21 cellular contexts compared by ENCODE assay signal in genomic region chr3:29537889-29538609, GRCh38.
A peak's percentile ranks its signal among the peaks of the same experiment; 100 is the strongest.
DNase-seq lines count a peak whose midpoint lies in the region; FAIRE-seq and TF ChIP-seq lines count a peak whose summit lies in the region.
"Had no signal": no experiment of that assay in that cellular context is flagged by ENCODE, and none has a peak within 500 bp of the region (broad histone marks: within the 10 kb centered on the region; RNA-seq: fewer than 3 reads in every experiment).

No MANE protein-coding gene starts in this region.

- H4K91ac ChIP-seq in trophoblast cell (ENCODE audit: low read depth, low read length) = no peak overlapping the region

- no peak overlapping the region for H3K23ac ChIP-seq in trophoblast cell (ENCODE audit: low read length)

- POLR2A ChIA-PET in SK-N-SH (lab: Yijun Ruan, JAX) = no interaction called here

- no peak overlapping the region for H4K8ac ChIP-seq in trophoblast cell (ENCODE audit: low read depth, low read length)

- CTCF ChIA-PET in SK-N-SH (lab: Yijun Ruan, JAX) = interaction anchor here (2.5 kb wide), 1 partner anchor 11 kb away, joined by 7 read pairs; no protein-coding TSS in a partner anchor

- TF ChIP-seq EP300 in SK-N-SH (IDR thresholded peaks at IDR 0.05; ENCODE audit: borderline replicate concordance in 1 of 2, low read depth in 1 of 2, low read length in 1 of 2) = no peak
- no peak for TF ChIP-seq EP300 in sigmoid colon (IDR thresholded peaks at IDR 0.05)

- H4K20me1 ChIP-seq in SK-N-SH (ENCODE audit: insufficient read depth) = no peaks in the 10 kb centered on the region

- TF ChIP-seq CTCF in SK-N-SH (IDR thresholded peaks at IDR 0.05) (no peak), fibroblast of mammary gland (conservative IDR thresholded peaks at IDR 0.05; ENCODE audit: control insufficient read depth, insufficient read depth, low read depth, low read length) (no peak), sigmoid colon (IDR thresholded peaks at IDR 0.05) (no peak), ascending aorta (IDR thresholded peaks at IDR 0.05) (no peak)

- no peak overlapping the region for H3K14ac ChIP-seq in trophoblast cell (ENCODE audit: low read length)

- peaks cover 1% of the 10 kb centered on the region for H3F3A ChIP-seq in SK-N-SH (replicated peaks; ENCODE audit: insufficient read depth)

- H2AFZ ChIP-seq in SK-N-SH (ENCODE audit: low read depth) (no peak overlapping the region), trophoblast cell (ENCODE audit: insufficient read depth, low read length, poor library complexity) (no peak overlapping the region)

- no peak for TF ChIP-seq RAD21 in SK-N-SH (IDR thresholded peaks at IDR 0.05; ENCODE audit: low read length)

- no peak overlapping the region for H2BK5ac ChIP-seq in trophoblast cell (ENCODE audit: low read depth, low read length, poor library complexity)

- intact Hi-C loops in sigmoid colon (cut with DNase I) = no loop called here
- intact Hi-C loops in ascending aorta (cut with DNase I) = no loop called here

- peaks cover 9 to 11% of the 10 kb centered on the region in 2 experiments; a peak in 3 of 4 replicates for H3K4me1 ChIP-seq in SK-N-SH (ENCODE audit: control insufficient read depth in 1 of 2, insufficient read depth in 2 of 2, low read depth in 1 of 2, low read length in 1 of 2)
- H3K4me1 ChIP-seq in sigmoid colon = peaks cover 0 to 12% (median 8%) of the 10 kb centered on the region in 4 donors
- H3K4me1 ChIP-seq in trophoblast cell (ENCODE audit: control insufficient read depth in 1 of 2, insufficient read depth in 2 of 2, low read length in 2 of 2) = peaks cover 0 to 3% of the 10 kb centered on the region in 2 experiments
- peaks cover 0 to 19% of the 10 kb centered on the region in 2 donors for H3K4me1 ChIP-seq in ascending aorta

- FAIRE-seq in G401.6 (lab: Jason Lieb, UNC) = peak; percentile 13
- FAIRE-seq: astrocyte, frontal cortex, GM12878 had no signal

- H3K27me3 ChIP-seq in SK-N-SH (ENCODE audit: insufficient read depth) (no peaks in the 10 kb centered on the region), sigmoid colon (no peaks in the 10 kb centered on the region), trophoblast cell (ENCODE audit: insufficient read depth, low read length) (no peaks in the 10 kb centered on the region), ascending aorta (no peaks in the 10 kb centered on the region)
- H3K27me3 ChIP-seq: transverse colon had no signal

- H2BK12ac ChIP-seq in trophoblast cell (ENCODE audit: low read length) = no peak overlapping the region

- no peak for TF ChIP-seq POLR2A in sigmoid colon (IDR thresholded peaks at IDR 0.05)

- H3K4me3 ChIP-seq in SK-N-SH (ENCODE audit: low read depth in 2 of 2, low read length in 1 of 2) = no peak overlapping the region
- H3K4me3 ChIP-seq in fibroblast of mammary gland (ENCODE audit: control insufficient read depth, low read depth, low read length) = no peak overlapping the region
- H3K4me3 ChIP-seq in sigmoid colon = no peak overlapping the region
- H3K4me3 ChIP-seq in trophoblast cell (ENCODE audit: low read depth, low read length) = no peak overlapping the region
- no peak overlapping the region for H3K4me3 ChIP-seq in ascending aorta
- H3K4me3 ChIP-seq: dorsolateral prefrontal cortex, GM12878, transverse colon had no signal

- H3K79me2 ChIP-seq in SK-N-SH (ENCODE audit: insufficient read depth) = peaks cover 33% of the 10 kb centered on the region; the same call in 1 of the 2 replicates
- H3K79me2 ChIP-seq in trophoblast cell (ENCODE audit: control insufficient read depth, insufficient read depth, low read length, poor library complexity) = no peaks in the 10 kb centered on the region

- H3K18ac ChIP-seq in trophoblast cell (ENCODE audit: low read length) = no peak overlapping the region

- H2AK5ac ChIP-seq in trophoblast cell (ENCODE audit: low read length) = no peak overlapping the region

- H3K9ac ChIP-seq in SK-N-SH (no peak overlapping the region), trophoblast cell (ENCODE audit: low read length) (no peak overlapping the region)
- H3K9ac ChIP-seq: KMS-11 had no signal

- no peaks in the 10 kb centered on the region for H3K9me3 ChIP-seq in SK-N-SH
- H3K9me3 ChIP-seq in sigmoid colon = no peaks in the 10 kb centered on the region
- no peaks in the 10 kb centered on the region for H3K9me3 ChIP-seq in trophoblast cell (ENCODE audit: insufficient read depth, low read depth, low read length)
- H3K9me3 ChIP-seq in ascending aorta = no peaks in the 10 kb centered on the region
- H3K9me3 ChIP-seq: transverse colon had no signal

- H3K36me3 ChIP-seq in SK-N-SH (replicated peaks in 1 of 2; ENCODE audit: control insufficient read depth in 1 of 2, insufficient read depth in 2 of 2, low read length in 1 of 2) (peaks cover 3 to 15% of the 10 kb centered on the region in 2 experiments), sigmoid colon (no peaks in the 10 kb centered on the region), trophoblast cell (ENCODE audit: control insufficient read depth in 1 of 2, insufficient read depth in 2 of 2, low read length in 2 of 2) (no peaks in the 10 kb centered on the region), ascending aorta (no peaks in the 10 kb centered on the region)
- H3K36me3 ChIP-seq: transverse colon had no signal

- H3K27ac ChIP-seq in SK-N-SH (ENCODE audit: low read depth in 2 of 2, low read length in 1 of 2) (peak overlapping the region; percentile 14 to 64; a peak in 3 of 4 replicates), sigmoid colon (peak overlapping the region in 3 of 4 donors; percentile 3 to 31 (median 11)), trophoblast cell (ENCODE audit: low read depth, low read length) (no peak overlapping the region), ascending aorta (peak overlapping the region in 1 of 2 donors; percentile 35)
- H3K27ac ChIP-seq: dorsolateral prefrontal cortex, KMS-11 had no signal

- H2BK120ac ChIP-seq in trophoblast cell (ENCODE audit: insufficient read depth, low read length, poor library complexity) = no peak overlapping the region

- H4K12ac ChIP-seq in trophoblast cell (ENCODE audit: low read depth, low read length) = no peak overlapping the region

- H3K4me2 ChIP-seq in SK-N-SH = no peak overlapping the region
- no peak overlapping the region for H3K4me2 ChIP-seq in trophoblast cell (ENCODE audit: low read length)
- H3K4me2 ChIP-seq: KMS-11 had no signal

- no peaks in the 10 kb centered on the region for H3K79me1 ChIP-seq in trophoblast cell (ENCODE audit: low read length)

- DNase-seq in SK-N-SH (no peak), fibroblast of mammary gland (ENCODE audit: low read depth) (peak; percentile 42), sigmoid colon (no peak), trophoblast cell (no peak), DMS53 (lab: John Stamatoyannopoulos, UW) (no peak), ascending aorta (ENCODE audit: low spot score in 2 of 2) (no peak)
- DNase-seq: activated CD4-positive, alpha-beta T cell treated with anti-CD3 and anti-CD28 coated beads for 4 hours; activated effector memory CD4-positive, alpha-beta T cell treated with anti-CD3 and anti-CD28 coated beads, Interleukin-2, amount 50 U/mL, for 16 hours; activated naive CD8-positive, alpha-beta T cell treated with anti-CD3 and anti-CD28 coated beads for 36 hours; DMS79 treated with DMSO at 0.1 percent for 48 hours; dorsolateral prefrontal cortex; hippocampal formation; NCI-H146; NCI-H2107; NCI-H82; transverse colon had no signal

- H3K4ac ChIP-seq in trophoblast cell (ENCODE audit: low read depth, low read length) = no peak overlapping the region

- WGBS in SK-N-SH (ENCODE audit: low lambda C conversion rate) = 84% methylated on average over 5 of the region's 5 CpGs
- WGBS in sigmoid colon, 2 donors = 31 to 42% methylated on average over 5 of the region's 5 CpGs
- no CpG with 5 or more reads among the region's 5 CpGs for WGBS in trophoblast cell (ENCODE audit: extremely low coverage, insufficient coverage, insufficient read length)

- H3K9me2 ChIP-seq in SK-N-SH = no peaks in the 10 kb centered on the region

TF ChIP-seq in SK-N-SH, 30 proteins besides CTCF, POLR2A, EP300 and RAD21:
- TF ChIP-seq CHD2 (IDR thresholded peaks at IDR 0.05; ENCODE audit: low read length, partially characterized antibody) (no peak), REST (IDR thresholded peaks at IDR 0.05; ENCODE audit: low read depth, low read length) (no peak), GABPA (IDR thresholded peaks at IDR 0.05; ENCODE audit: low read depth) (no peak), EZH2phosphoT487 (IDR thresholded peaks at IDR 0.05; ENCODE audit: borderline replicate concordance, low read depth) (no peak)
